ENCODE assay signal across 19 cellular contexts in the genomic region with DNA sequence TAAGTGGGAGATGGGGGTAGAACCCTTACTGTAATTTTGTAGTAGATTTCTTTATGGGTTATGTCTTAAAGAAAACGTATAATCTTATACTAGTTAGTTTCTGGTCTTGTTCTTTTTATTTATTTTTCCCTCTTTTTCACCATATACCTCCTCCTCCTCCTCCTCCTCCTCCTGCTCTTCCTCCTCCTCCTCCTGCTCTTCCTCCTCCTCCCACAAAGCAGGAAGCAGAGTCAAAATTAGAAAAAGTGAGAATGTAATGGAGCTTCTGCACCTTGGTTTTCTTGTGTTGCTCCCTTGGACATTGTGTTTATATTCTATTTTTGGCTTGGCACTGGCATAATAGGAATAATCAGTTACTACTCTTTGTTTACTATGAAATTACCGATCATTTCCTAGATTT. TPM values are rescaled to one million over a fixed set of nuclear protein-coding genes. Genes with fewer than 3 reads are reported as not detected.
DNase-seq lines count a peak whose midpoint lies in the region; ATAC-seq and TF ChIP-seq lines count a peak whose summit lies in the region.
"Had no signal": no experiment of that assay in that cellular context is flagged by ENCODE, and none has a peak within 500 bp of the region (broad histone marks: within the 10 kb centered on the region; RNA-seq: fewer than 3 reads in every experiment).

No MANE protein-coding gene starts in this region.

- CTCF ChIA-PET in Calu3 (lab: Charles Lee), result interaction anchor here (1.4 kb wide), 1 partner anchor 9 kb away, joined by 3 read pairs; no protein-coding TSS in a partner anchor

- H3K36me3 Mint-ChIP-seq in Calu3 (ENCODE audit: insufficient read depth, unreplicated experiment), result peaks cover 26% of the 10 kb centered on the region

- TF ChIP-seq POLR2A in gastrocnemius medialis (IDR thresholded peaks at IDR 0.05), result no peak

- TF ChIP-seq CTCF in Calu3 (IDR thresholded peaks at IDR 0.05; ENCODE audit: unreplicated experiment), result no peak
- no peak for TF ChIP-seq CTCF in dorsolateral prefrontal cortex (IDR thresholded peaks at IDR 0.05 in 54 of 56, conservative IDR thresholded peaks at IDR 0.05 in 2 of 56; ENCODE audit: low read depth in 1 of 56, partially characterized antibody in 56 of 56)
- no peak for TF ChIP-seq CTCF in gastrocnemius medialis (IDR thresholded peaks at IDR 0.05 in 4 of 5, conservative IDR thresholded peaks at IDR 0.05 in 1 of 5)

- intact Hi-C loops in Calu3 (cut with micrococcal nuclease; ENCODE audit: unreplicated experiment) (loop anchor here (2.0 to 5.0 kb wide), 2 partner anchors 14 to 84 kb away; no protein-coding TSS in a partner anchor), dorsolateral prefrontal cortex (cut with DNase I) (no loop called here), gastrocnemius medialis (cut with DNase I; ENCODE audit: low total_unique reads) (loop anchor here (10.0 kb wide), 1 partner anchor 508 kb away; a partner anchor contains a TSS)

- H3K27me3 ChIP-seq in dorsolateral prefrontal cortex, result no peaks in the 10 kb centered on the region
- H3K27me3 ChIP-seq in gastrocnemius medialis, result no peaks in the 10 kb centered on the region
- H3K27me3 ChIP-seq: testis had no signal

- BruUV-seq in Calu3 (replicated peaks; lab: Mats Ljungman, UMichigan), result no TSS peak

- H3K27me3 Mint-ChIP-seq in Calu3 (ENCODE audit: unreplicated experiment), result no peaks in the 10 kb centered on the region
- H3K27me3 Mint-ChIP-seq: CD4-positive, alpha-beta memory T cell; progenitor cell of endocrine pancreas had no signal

- DNase-seq in Calu3 (no peak), NCI-H69 (lab: John Stamatoyannopoulos, UW) (peak; percentile 27), dorsolateral prefrontal cortex (no peak), gastrocnemius medialis (no peak), NCI-H345 treated with DMSO at 0.1 percent for 48 hours (lab: John Stamatoyannopoulos, UW; ENCODE audit: unreplicated experiment) (no peak), T-helper 2 cell (no peak)
- DNase-seq: activated effector memory CD4-positive, alpha-beta T cell treated with anti-CD3 and anti-CD28 coated beads, Interleukin-2, amount 50 U/mL, for 16 hours; CD4-positive, alpha-beta memory T cell; GOT3; left colon; NCI-H1105; NCI-H1930; NCI-H524 treated with DMSO at 0.1 percent for 48 hours; stimulated activated naive CD4-positive, alpha-beta T cell treated with Interleukin-2 at 50 U/mL for 16 hours; testis had no signal

- H3K4me3 Mint-ChIP-seq in Calu3 (ENCODE audit: low read depth, unreplicated experiment), result peak overlapping the region; percentile 46
- H3K4me3 Mint-ChIP-seq: CD4-positive, alpha-beta memory T cell had no signal

- peak overlapping the region in 21 of 59 donors; percentile 1 to 98 (median 30) for H3K4me3 ChIP-seq in dorsolateral prefrontal cortex
- H3K4me3 ChIP-seq in gastrocnemius medialis, result peak overlapping the region in 1 of 4 donors; percentile 11
- H3K4me3 ChIP-seq: testis had no signal

- peaks cover 46 to 52% of the 10 kb centered on the region in 2 donors for H3K4me1 ChIP-seq in gastrocnemius medialis

- H3K9me3 ChIP-seq in gastrocnemius medialis, result no peaks in the 10 kb centered on the region
- H3K9me3 ChIP-seq: testis had no signal

- peaks cover 42% of the 10 kb centered on the region for H3K4me1 Mint-ChIP-seq in Calu3 (ENCODE audit: low read depth, unreplicated experiment)

- ATAC-seq in gastrocnemius medialis, result no peak
- no peak for ATAC-seq in activated CD4-positive, CD25-positive, alpha-beta regulatory T cell treated with anti-CD3 and anti-CD28 coated beads, Interleukin-2, amount 50 U/mL, for 24 hours
- ATAC-seq: left colon, sciatic nerve had no signal

- peak overlapping the region in 34 of 59 donors; percentile 0 to 98 (median 47) for H3K27ac ChIP-seq in dorsolateral prefrontal cortex
- H3K27ac ChIP-seq in gastrocnemius medialis, result peak overlapping the region; percentile 8 to 42 (median 33)
- H3K27ac ChIP-seq: testis had no signal

- in situ Hi-C loops in gastrocnemius medialis (cut with MboI; ENCODE audit: low sequenced_read_pairs in 4 of 4), result no loop called here

- H3K9me3 Mint-ChIP-seq in Calu3 (ENCODE audit: low read depth, unreplicated experiment), result no peaks in the 10 kb centered on the region
- H3K9me3 Mint-ChIP-seq: CD4-positive, alpha-beta memory T cell; IgD-negative memory B cell had no signal

- no peaks in the 10 kb centered on the region for H3K36me3 ChIP-seq in gastrocnemius medialis

- peak overlapping the region; percentile 77 for H3K27ac Mint-ChIP-seq in Calu3 (ENCODE audit: unreplicated experiment)

RNA-seq across cellular contexts. Expression of a gene that starts 4.5 kb away (rescaled TPM):
- 24.5 and 25.2 TPM in 2 replicates for total RNA-seq in Calu3 (2022)
- total RNA-seq in dorsolateral prefrontal cortex, result 10 to 100 TPM; 21.8 to 45.7 (median 34.8) TPM
- total RNA-seq in gastrocnemius medialis, result 10 to 100 TPM in 3 of 4 donors, 1 to 10 TPM in 1; 8.0 to 26.6 (median 21.7) TPM

Comparison
In these comparisons a context has a peak if more than half of its experiments do, and no peak if none do; other contexts are left out.
1. intact Hi-C loops: an anchor here in Calu3 (2.0 to 5.0 kb wide) and gastrocnemius medialis (10.0 kb wide); none called in dorsolateral prefrontal cortex.